7 cellular contexts compared by ENCODE assay signal in genomic region chr22:35552186-35552842, GRCh38. TPM values are rescaled to one million over a fixed set of nuclear protein-coding genes. Genes with fewer than 3 reads are reported as not detected.
DNase-seq lines count a peak whose midpoint lies in the region; ATAC-seq and TF ChIP-seq lines count a peak whose summit lies in the region.

No MANE protein-coding gene starts in this region.

- intact Hi-C loops in prostate gland (cut with DNase I), result no loop called here

- H3K9me3 ChIP-seq in prostate gland, result no peaks in the 10 kb centered on the region

- no peak overlapping the region for H3K4me3 ChIP-seq in prostate gland

- peak overlapping the region; percentile 46 for H3K27ac Mint-ChIP-seq in activated naive CD8-positive, alpha-beta T cell

- peak overlapping the region; percentile 36 for H3K4me3 Mint-ChIP-seq in activated naive CD8-positive, alpha-beta T cell

- no peaks in the 10 kb centered on the region for H3K4me1 ChIP-seq in prostate gland (replicated peaks)

- no peaks in the 10 kb centered on the region for H3K27me3 ChIP-seq in prostate gland (replicated peaks; ENCODE audit: insufficient read depth)

- TF ChIP-seq POLR2A in prostate gland (IDR thresholded peaks at IDR 0.05), result no peak

- no peaks in the 10 kb centered on the region for H3K27me3 Mint-ChIP-seq in activated naive CD8-positive, alpha-beta T cell

- H3K27ac ChIP-seq in prostate gland, result no peak overlapping the region

- no peaks in the 10 kb centered on the region for H3K9me3 Mint-ChIP-seq in activated naive CD8-positive, alpha-beta T cell (ENCODE audit: low read depth)

- no peak for TF ChIP-seq CTCF in prostate gland (IDR thresholded peaks at IDR 0.05)

- H3K4me1 Mint-ChIP-seq in activated naive CD8-positive, alpha-beta T cell (ENCODE audit: low read depth), result peaks cover 17% of the 10 kb centered on the region

- no peaks in the 10 kb centered on the region for H3K36me3 ChIP-seq in prostate gland

- ATAC-seq in GM19455 (IDR thresholded peaks at IDR 0.05; ENCODE audit: unreplicated experiment), result no peak

- POLR2A ChIA-PET in HEK293T (lab: Yijun Ruan, JAX), result interaction anchor here (1.3 kb wide), 1 partner anchor 11 kb away, joined by 4 read pairs; the partner anchor contains the start of gene RASD2

- DNase-seq in HEK293T (ENCODE audit: extremely low spot score) (peak; percentile 99), T-helper 2 cell (peak; percentile 54 to 88 (median 74)), smooth muscle cell of the brain vasculature (ENCODE audit: low read depth, low spot score) (peak; percentile 65), prostate gland (ENCODE audit: low spot score) (no peak), NCI-H510A (lab: John Stamatoyannopoulos, UW) (no peak)

- WGBS in prostate gland, result 56% methylated on average over 12 of the region's 14 CpGs

- no peaks in the 10 kb centered on the region for H3K36me3 Mint-ChIP-seq in activated naive CD8-positive, alpha-beta T cell

- CTCF ChIA-PET in HEK293T (lab: Yijun Ruan, JAX), result interaction anchor here (0.6 kb wide), 1 partner anchor 183 kb away, joined by 4 read pairs; no protein-coding TSS in a partner anchor

TF ChIP-seq in HEK293T, 16 proteins besides CTCF, POLR2A, EP300 and RAD21:
- TF ChIP-seq CTBP1 (IDR thresholded peaks at IDR 0.05; ENCODE audit: borderline replicate concordance), result no peak
TF ChIP-seq in HEK293T: peak in this region for 0.

RNA-seq across cellular contexts. Expression of gene RASD2, which starts 11.7 kb away (rescaled TPM):
- 1 to 10 TPM; 6.2 to 8.0 TPM for total RNA-seq in prostate gland

Comparison
In these comparisons a context has a peak if more than half of its experiments do, and no peak if none do; other contexts are left out.
1. DNase-seq: peak in HEK293T (single experiment), T-helper 2 cell (5 of 5) and smooth muscle cell of the brain vasculature (single experiment); none in prostate gland (single experiment) and NCI-H510A (single experiment).